Comparison of ENCODE assay signal across 16 cellular contexts in genomic region chr1:78884685-78885452, GRCh38.
DNase-seq lines count a peak whose midpoint lies in the region; ATAC-seq and TF ChIP-seq lines count a peak whose summit lies in the region.
"Had no signal": no experiment of that assay in that cellular context is flagged by ENCODE, and none has a peak within 500 bp of the region (broad histone marks: within the 10 kb centered on the region; RNA-seq: fewer than 3 reads in every experiment).

No MANE protein-coding gene starts in this region.

- WGBS in heart right ventricle, 2 donors = 28 to 38% methylated on average over 6 of the region's 6 CpGs

- BruUV-seq in Panc1 (replicated peaks; lab: Mats Ljungman, UMichigan) = no TSS peak

- intact Hi-C loops in Panc1 (cut with micrococcal nuclease; ENCODE audit: unreplicated experiment) = no loop called here
- intact Hi-C loops in heart right ventricle (cut with DNase I) = no loop called here
- intact Hi-C loops in vagina (cut with DNase I) = no loop called here

- TF ChIP-seq CTCF in Panc1 (IDR thresholded peaks at IDR 0.05) = no peak
- TF ChIP-seq CTCF in fibroblast of pulmonary artery (IDR thresholded peaks at IDR 0.05; ENCODE audit: low read length, missing control alignments) = no peak
- TF ChIP-seq CTCF in heart right ventricle (IDR thresholded peaks at IDR 0.05) = no peak
- no peak for TF ChIP-seq CTCF in vagina (IDR thresholded peaks at IDR 0.05)

- no peaks in the 10 kb centered on the region for H3K36me3 ChIP-seq in Panc1 (ENCODE audit: control insufficient read depth, insufficient read depth, low read length)
- peaks cover 0 to 18% (median 0%) of the 10 kb centered on the region in 9 donors for H3K36me3 ChIP-seq in heart right ventricle
- no peaks in the 10 kb centered on the region for H3K36me3 ChIP-seq in vagina
- H3K36me3 ChIP-seq: spleen, tibial nerve had no signal

- H3K27me3 ChIP-seq in Panc1 (ENCODE audit: control insufficient read depth, insufficient read depth, low read length) (no peaks in the 10 kb centered on the region), heart right ventricle (no peaks in the 10 kb centered on the region), vagina (no peaks in the 10 kb centered on the region)
- H3K27me3 ChIP-seq: spleen, tibial nerve had no signal

- POLR2A ChIA-PET in Panc1 (lab: Charles Lee) = no interaction called here

- CTCF ChIA-PET in Panc1 (lab: Charles Lee) = no interaction called here

- no peaks in the 10 kb centered on the region for H3K9me3 ChIP-seq in Panc1 (ENCODE audit: control insufficient read depth, insufficient read depth, low read depth, low read length)
- no peaks in the 10 kb centered on the region for H3K9me3 ChIP-seq in heart right ventricle
- no peaks in the 10 kb centered on the region for H3K9me3 ChIP-seq in vagina
- H3K9me3 ChIP-seq: spleen, tibial nerve had no signal

- no peak for TF ChIP-seq POLR2A in vagina (IDR thresholded peaks at IDR 0.05)

- H3K4me1 ChIP-seq in Panc1 (ENCODE audit: control insufficient read depth, insufficient read depth, low read length) (no peaks in the 10 kb centered on the region), heart right ventricle (peaks cover 0 to 9% (median 0%) of the 10 kb centered on the region in 9 donors), vagina (no peaks in the 10 kb centered on the region)
- H3K4me1 ChIP-seq: spleen had no signal

- peak overlapping the region; percentile 7; the same call in 1 of the 2 replicates for H3K27ac ChIP-seq in Panc1 (ENCODE audit: low read length)
- H3K27ac ChIP-seq in heart right ventricle = no peak overlapping the region
- H3K27ac ChIP-seq in vagina = no peak overlapping the region
- H3K27ac ChIP-seq: spleen, tibial nerve had no signal

- peak; percentile 65 for ATAC-seq in GM19463 (IDR thresholded peaks at IDR 0.05; ENCODE audit: unreplicated experiment)
- peak; percentile 45 for ATAC-seq in Panc1
- no peak for ATAC-seq in heart right ventricle
- no peak for ATAC-seq in GM21367 (IDR thresholded peaks at IDR 0.05; ENCODE audit: unreplicated experiment)
- ATAC-seq: HepG2, left lobe of liver had no signal

- no peak overlapping the region for H3K4me3 ChIP-seq in Panc1 (ENCODE audit: low read depth in 2 of 2, low read length in 2 of 2)
- no peak overlapping the region for H3K4me3 ChIP-seq in fibroblast of pulmonary artery (replicated peaks; ENCODE audit: low read depth, low read length)
- no peak overlapping the region for H3K4me3 ChIP-seq in heart right ventricle
- no peak overlapping the region for H3K4me3 ChIP-seq in vagina
- H3K4me3 ChIP-seq: spleen, tibial nerve had no signal

- no peak for DNase-seq in Panc1 (ENCODE audit: low read depth, low spot score)
- peak; percentile 33 for DNase-seq in fibroblast of pulmonary artery (ENCODE audit: low read depth)
- peak; percentile 5 for DNase-seq in superior temporal gyrus (ENCODE audit: extremely low spot score)
- no peak for DNase-seq in heart right ventricle
- DNase-seq in G401 (ENCODE audit: low spot score) = no peak
- no peak for DNase-seq in vagina (ENCODE audit: extremely low spot score in 2 of 2)
- DNase-seq: COR-L47, dermis blood vessel endothelial cell, NCI-H1417, NCI-H526, spleen had no signal

- in situ Hi-C loops in Panc1 (cut with HindIII; ENCODE audit: low pct_unique_long_range_greater_than_20kb, low sequenced_read_pairs) (no loop called here), G401 (cut with HindIII; ENCODE audit: low sequenced_read_pairs) (no loop called here)

Comparison
In these comparisons a context has a peak if more than half of its experiments do, and no peak if none do; other contexts are left out.
1. ATAC-seq: peak in GM19463 (single experiment) and Panc1 (single experiment); none in heart right ventricle (0 of 8) and GM21367 (single experiment).
2. DNase-seq: peak in fibroblast of pulmonary artery (single experiment) and superior temporal gyrus (single experiment); none in Panc1 (single experiment), heart right ventricle (0 of 2), G401 (single experiment) and vagina (0 of 2).